Comparison of ENCODE assay signal across 17 cellular contexts in the genomic region with DNA sequence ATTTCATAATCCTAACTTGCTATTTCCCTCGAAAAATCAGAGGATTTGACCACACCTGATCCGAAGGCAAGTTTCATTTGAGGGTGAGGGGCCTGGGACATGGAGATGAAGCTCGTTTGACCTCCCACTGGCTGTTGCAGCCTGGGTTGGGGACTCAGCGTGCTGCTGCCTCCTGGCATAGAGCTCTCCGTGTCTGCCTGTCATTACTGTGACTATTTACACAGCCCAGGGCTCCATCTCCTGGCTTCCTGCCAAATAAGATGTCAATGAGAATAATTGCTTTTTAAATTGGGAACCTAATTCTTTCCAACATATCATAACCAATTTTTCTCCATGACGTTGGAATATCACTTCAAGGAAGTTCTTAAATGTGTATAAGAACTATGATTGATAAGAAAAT.
DNase-seq lines count a peak whose midpoint lies in the region; ATAC-seq, FAIRE-seq and TF ChIP-seq lines count a peak whose summit lies in the region.
"Had no signal": no experiment of that assay in that cellular context is flagged by ENCODE, and none has a peak within 500 bp of the region (broad histone marks: within the 10 kb centered on the region; RNA-seq: fewer than 3 reads in every experiment).

No MANE protein-coding gene starts in this region.

- TF ChIP-seq CTCF in LNCaP clone FGC (IDR thresholded peaks at IDR 0.05; ENCODE audit: control insufficient read depth, extremely low read depth, insufficient read depth) (no peak), WTC11 (IDR thresholded peaks at IDR 0.05) (no peak)

- ATAC-seq in WTC11 (0 out of 2 replicates have a peak, but pooled peaks have one; percentile 6), GM18870 (IDR thresholded peaks at IDR 0.05; ENCODE audit: unreplicated experiment) (no peak), HG02852 (IDR thresholded peaks at IDR 0.05; ENCODE audit: unreplicated experiment) (no peak), HG03571 (IDR thresholded peaks at IDR 0.05; ENCODE audit: unreplicated experiment) (no peak)
- ATAC-seq: lower lobe of right lung; naive thymus-derived CD4-positive, alpha-beta T cell; PC-3; T-cell had no signal

- no peak overlapping the region for H3K4me3 ChIP-seq in LNCaP clone FGC (ENCODE audit: low read depth, low read length)
- H3K4me3 ChIP-seq: lower lobe of right lung, prostate gland had no signal

- no peaks in the 10 kb centered on the region for H3K36me3 Mint-ChIP-seq in WTC11
- H3K36me3 Mint-ChIP-seq: activated naive CD4-positive, alpha-beta T cell treated with anti-CD3 and anti-CD28 coated beads, Interleukin-2, amount 50 U/mL, for 24 hours; naive thymus-derived CD4-positive, alpha-beta T cell; T-cell had no signal

- no peak for FAIRE-seq in GM12891 (lab: Jason Lieb, UNC)

- no peak for TF ChIP-seq POLR2A in GM12891 (IDR thresholded peaks at IDR 0.05; ENCODE audit: low read depth, low read length)

- H3K27me3 Mint-ChIP-seq in WTC11 (ENCODE audit: low read depth) = peaks cover 11% of the 10 kb centered on the region

- H3K27ac Mint-ChIP-seq in WTC11 = no peak overlapping the region
- H3K27ac Mint-ChIP-seq: activated naive CD4-positive, alpha-beta T cell treated with anti-CD3 and anti-CD28 coated beads, Interleukin-2, amount 50 U/mL, for 24 hours; naive thymus-derived CD4-positive, alpha-beta T cell; T-cell had no signal

- POLR2A ChIA-PET in WTC11 (lab: Charles Lee) = no interaction called here

- H3K4me3 Mint-ChIP-seq in WTC11 = no peak overlapping the region
- H3K4me3 Mint-ChIP-seq: activated naive CD4-positive, alpha-beta T cell treated with anti-CD3 and anti-CD28 coated beads, Interleukin-2, amount 50 U/mL, for 24 hours; naive thymus-derived CD4-positive, alpha-beta T cell; T-cell had no signal

- DNase-seq in D341Med (ENCODE audit: low spot score) = peak; percentile 63
- peak; percentile 30 for DNase-seq in LNCaP clone FGC (ENCODE audit: low read depth)
- DNase-seq in NCI-H345 (lab: John Stamatoyannopoulos, UW) = peak; percentile 91
- peak; percentile 27 for DNase-seq in WTC11 (ENCODE audit: low spot score)
- DNase-seq in GM12891 (ENCODE audit: insufficient read length, low spot score) = no peak
- DNase-seq: activated T-cell treated with anti-CD3 and anti-CD28 coated beads for 4 hours; DND-41; effector CD8-positive, alpha-beta T cell; lower lobe of right lung; naive thymus-derived CD4-positive, alpha-beta T cell; PC-3; T-cell had no signal

- peaks cover 3% of the 10 kb centered on the region; the same call in 1 of the 2 replicates for H3K9me3 Mint-ChIP-seq in WTC11
- H3K9me3 Mint-ChIP-seq: activated naive CD4-positive, alpha-beta T cell treated with anti-CD3 and anti-CD28 coated beads, Interleukin-2, amount 50 U/mL, for 24 hours; T-cell had no signal

- peaks cover 48% of the 10 kb centered on the region for H3K4me1 Mint-ChIP-seq in WTC11
- H3K4me1 Mint-ChIP-seq: activated naive CD4-positive, alpha-beta T cell treated with anti-CD3 and anti-CD28 coated beads, Interleukin-2, amount 50 U/mL, for 24 hours; naive thymus-derived CD4-positive, alpha-beta T cell; T-cell had no signal

- CTCF ChIA-PET in WTC11 (lab: Charles Lee) = interaction anchor here (0.6 to 2.1 kb wide), 7 partner anchors 9 to 210 kb away, joined by 3 to 24 read pairs (median 4); no protein-coding TSS in a partner anchor

TF ChIP-seq in WTC11, 78 proteins besides CTCF, POLR2A, EP300 and RAD21:
- TF ChIP-seq GRHL2 (CRISPR knock-in tag; IDR thresholded peaks at IDR 0.05; ENCODE audit: insufficient replicate concordance, severe bottlenecking) (no peak), ATF1 (CRISPR knock-in tag; IDR thresholded peaks at IDR 0.05) (no peak), NR2C2 (CRISPR knock-in tag; IDR thresholded peaks at IDR 0.05) (no peak)
- TF ChIP-seq, protein P1, sequence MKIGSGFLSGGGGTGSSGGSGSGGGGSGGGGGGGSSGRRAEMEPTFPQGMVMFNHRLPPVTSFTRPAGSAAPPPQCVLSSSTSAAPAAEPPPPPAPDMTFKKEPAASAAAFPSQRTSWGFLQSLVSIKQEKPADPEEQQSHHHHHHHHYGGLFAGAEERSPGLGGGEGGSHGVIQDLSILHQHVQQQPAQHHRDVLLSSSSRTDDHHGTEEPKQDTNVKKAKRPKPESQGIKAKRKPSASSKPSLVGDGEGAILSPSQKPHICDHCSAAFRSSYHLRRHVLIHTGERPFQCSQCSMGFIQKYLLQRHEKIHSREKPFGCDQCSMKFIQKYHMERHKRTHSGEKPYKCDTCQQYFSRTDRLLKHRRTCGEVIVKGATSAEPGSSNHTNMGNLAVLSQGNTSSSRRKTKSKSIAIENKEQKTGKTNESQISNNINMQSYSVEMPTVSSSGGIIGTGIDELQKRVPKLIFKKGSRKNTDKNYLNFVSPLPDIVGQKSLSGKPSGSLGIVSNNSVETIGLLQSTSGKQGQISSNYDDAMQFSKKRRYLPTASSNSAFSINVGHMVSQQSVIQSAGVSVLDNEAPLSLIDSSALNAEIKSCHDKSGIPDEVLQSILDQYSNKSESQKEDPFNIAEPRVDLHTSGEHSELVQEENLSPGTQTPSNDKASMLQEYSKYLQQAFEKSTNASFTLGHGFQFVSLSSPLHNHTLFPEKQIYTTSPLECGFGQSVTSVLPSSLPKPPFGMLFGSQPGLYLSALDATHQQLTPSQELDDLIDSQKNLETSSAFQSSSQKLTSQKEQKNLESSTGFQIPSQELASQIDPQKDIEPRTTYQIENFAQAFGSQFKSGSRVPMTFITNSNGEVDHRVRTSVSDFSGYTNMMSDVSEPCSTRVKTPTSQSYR (CRISPR knock-in tag; IDR thresholded peaks at IDR 0.05) = no peak

TF ChIP-seq in GM12891, 5 proteins besides CTCF, POLR2A, EP300 and RAD21:
- TF ChIP-seq POLR2AphosphoS5 (IDR thresholded peaks at IDR 0.05; ENCODE audit: low read depth, low read length) (no peak), POU2F2 (IDR thresholded peaks at IDR 0.05; ENCODE audit: low read depth, low read length) (no peak), TAF1 (IDR thresholded peaks at IDR 0.05; ENCODE audit: low read depth, low read length) (no peak), SPI1 (IDR thresholded peaks at IDR 0.05; ENCODE audit: low read depth, low read length) (no peak), PAX5 (IDR thresholded peaks at IDR 0.05; ENCODE audit: insufficient read depth, low read length, severe bottlenecking) (no peak)
